ENCODE assay signal across 10 cellular contexts in the genomic region with DNA sequence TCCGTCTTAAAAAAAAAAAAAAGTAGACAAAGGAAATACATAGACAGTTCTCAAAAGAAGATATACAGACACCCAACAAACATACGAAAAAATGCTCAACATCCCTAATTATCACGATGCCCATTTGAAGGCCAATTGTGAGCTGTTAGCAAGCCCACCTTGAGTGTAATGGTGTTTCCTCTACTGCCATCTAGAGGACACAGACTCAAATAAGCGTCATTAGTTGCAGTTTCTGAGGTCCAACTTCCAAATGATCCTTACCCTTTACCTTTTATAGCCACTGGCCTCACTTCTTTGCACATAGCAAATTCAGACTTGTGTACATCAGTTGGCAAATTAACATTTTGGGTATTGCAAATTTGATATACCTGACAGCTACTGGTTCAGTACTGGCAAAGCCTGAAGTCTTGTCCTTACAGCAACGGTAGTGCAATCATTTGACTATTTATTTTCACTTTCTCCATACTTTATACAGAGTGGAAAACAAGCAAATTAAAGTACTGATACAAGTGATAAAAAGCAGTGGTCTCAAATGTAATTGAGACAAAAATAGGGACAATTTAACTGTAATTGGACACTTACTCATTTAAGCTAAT.
DNase-seq lines count a peak whose midpoint lies in the region; ATAC-seq, FAIRE-seq and TF ChIP-seq lines count a peak whose summit lies in the region.
"Had no signal": no experiment of that assay in that cellular context is flagged by ENCODE, and none has a peak within 500 bp of the region (broad histone marks: within the 10 kb centered on the region; RNA-seq: fewer than 3 reads in every experiment).

No MANE protein-coding gene starts in this region.

- intact Hi-C loops in K562 (cut with micrococcal nuclease), result no loop called here

- TF ChIP-seq RAD21 in K562 (CRISPR knock-in tag; conservative IDR thresholded peaks at IDR 0.05 in 1 of 2, IDR thresholded peaks at IDR 0.05 in 1 of 2), result peak in 1 of 2 experiments; percentile 33; a peak in 2 of 4 replicates

- H3K27ac ChIP-seq in MM.1S (ENCODE audit: low read length) (no peak overlapping the region), K562 (ENCODE audit: extremely low read depth, low read depth, low read length) (no peak overlapping the region)

- DNase-seq in NCI-H1105 treated with DMSO at 0.1 percent for 48 hours (lab: John Stamatoyannopoulos, UW) (peak; percentile 3), NCI-H1105 (lab: John Stamatoyannopoulos, UW) (no peak), MM.1S (peak; percentile 47), K562 (ENCODE audit: extremely low read depth in 1 of 4, low spot score in 3 of 4) (peak; percentile 34 to 48 (median 39)), neural crest cell (ENCODE audit: low read depth, low spot score) (no peak)
- DNase-seq in activated naive CD4-positive, alpha-beta T cell treated with anti-CD3 and anti-CD28 coated beads, Interleukin-2, amount 50 U/mL, for 16 hours, result no peak
- DNase-seq: activated T-cell treated with anti-CD3 and anti-CD28 coated beads, Interleukin-2, amount 50 U/mL, for 72 hours; naive thymus-derived CD8-positive, alpha-beta T cell had no signal

- H3K4me1 ChIP-seq in MM.1S (ENCODE audit: low read length), result no peaks in the 10 kb centered on the region
- no peaks in the 10 kb centered on the region for H3K4me1 ChIP-seq in K562 (replicated peaks in 1 of 2; ENCODE audit: control insufficient read depth in 2 of 2, insufficient read depth in 2 of 2, low read length in 2 of 2)

- no peaks in the 10 kb centered on the region for H3K36me3 ChIP-seq in MM.1S (replicated peaks; ENCODE audit: insufficient read depth, low read length)
- H3K36me3 ChIP-seq in K562 (ENCODE audit: control insufficient read depth, insufficient read depth, low read length), result no peaks in the 10 kb centered on the region

- H3K27me3 ChIP-seq in MM.1S (replicated peaks; ENCODE audit: insufficient read depth, low read length) (no peaks in the 10 kb centered on the region), K562 (ENCODE audit: control insufficient read depth in 2 of 2, insufficient read depth in 2 of 2, low read length in 2 of 2) (no peaks in the 10 kb centered on the region)

- H3K27me3 Mint-ChIP-seq in neural crest cell (ENCODE audit: low read depth), result peaks cover 32% of the 10 kb centered on the region

- WGBS in K562 (ENCODE audit: insufficient coverage, low coverage, missing lambda C conversion rate), result 3% methylated on average over 5 of the region's 5 CpGs

- in situ Hi-C loops in K562 (cut with MboI), result no loop called here

- TF ChIP-seq POLR2A in K562 (conservative IDR thresholded peaks at IDR 0.05), result no peak

- no peak overlapping the region for H3K4me3 Mint-ChIP-seq in neural crest cell
- H3K4me3 Mint-ChIP-seq: activated T-cell treated with anti-CD3 and anti-CD28 coated beads, Interleukin-2, amount 50 U/mL, for 72 hours; naive thymus-derived CD8-positive, alpha-beta T cell had no signal

- H3K79me2 ChIP-seq in MM.1S (ENCODE audit: low read length), result no peaks in the 10 kb centered on the region
- H3K79me2 ChIP-seq in K562 (ENCODE audit: control insufficient read depth, insufficient read depth, low read length), result no peaks in the 10 kb centered on the region

- no TSS peak for BruUV-seq in K562 (replicated peaks; lab: Mats Ljungman, UMichigan)

- H4K20me1 ChIP-seq in MM.1S (ENCODE audit: insufficient read depth, low read length), result no peaks in the 10 kb centered on the region
- H4K20me1 ChIP-seq in K562 (replicated peaks; ENCODE audit: control insufficient read depth, insufficient read depth, low read length), result no peaks in the 10 kb centered on the region; the same call in 1 of the 2 replicates

- H3K9me2 ChIP-seq in MM.1S (replicated peaks; ENCODE audit: insufficient read depth, low read length), result no peaks in the 10 kb centered on the region

- no peak overlapping the region for H3K27ac Mint-ChIP-seq in neural crest cell (ENCODE audit: unreplicated experiment)
- H3K27ac Mint-ChIP-seq: activated T-cell treated with anti-CD3 and anti-CD28 coated beads, Interleukin-2, amount 50 U/mL, for 72 hours; naive thymus-derived CD8-positive, alpha-beta T cell had no signal

- H3K36me3 Mint-ChIP-seq in neural crest cell (ENCODE audit: low read depth), result no peaks in the 10 kb centered on the region
- H3K36me3 Mint-ChIP-seq: naive thymus-derived CD8-positive, alpha-beta T cell had no signal

- H3K9me3 Mint-ChIP-seq in neural crest cell, result peaks cover 4% of the 10 kb centered on the region
- H3K9me3 Mint-ChIP-seq: activated T-cell treated with anti-CD3 and anti-CD28 coated beads, Interleukin-2, amount 50 U/mL, for 72 hours had no signal

- CTCF ChIA-PET in K562 (lab: Yijun Ruan, JAX; ENCODE audit: low intra/inter-chr PET ratio), result interaction anchor here (0.6 kb wide), 1 partner anchor 781 kb away, joined by 3 read pairs; no protein-coding TSS in a partner anchor

- no peaks in the 10 kb centered on the region for H3F3A ChIP-seq in MM.1S (ENCODE audit: insufficient read depth, low read length)

- H3K4me2 ChIP-seq in MM.1S (ENCODE audit: low read depth, low read length), result no peak overlapping the region
- H3K4me2 ChIP-seq in K562 (ENCODE audit: insufficient read depth, low read length), result no peak overlapping the region

- ATAC-seq in K562 (peak; percentile 57; the same call in 1 of the 3 replicates), GM18907 (IDR thresholded peaks at IDR 0.05; ENCODE audit: unreplicated experiment) (no peak), GM19035 (IDR thresholded peaks at IDR 0.05; ENCODE audit: unreplicated experiment) (no peak)
- ATAC-seq: activated T-cell treated with anti-CD3 and anti-CD28 coated beads, Interleukin-2, amount 50 U/mL, for 72 hours; naive thymus-derived CD8-positive, alpha-beta T cell had no signal

- no peaks in the 10 kb centered on the region for H3K9me1 ChIP-seq in K562 (ENCODE audit: control insufficient read depth, insufficient read depth, low read length)

- TF ChIP-seq EP300 in K562 (IDR thresholded peaks at IDR 0.05; ENCODE audit: low read length), result no peak

- no peak overlapping the region for H3K9ac ChIP-seq in MM.1S (ENCODE audit: low read length)
- H3K9ac ChIP-seq in K562 (ENCODE audit: insufficient read depth in 1 of 2, low read depth in 2 of 2, low read length in 2 of 2), result no peak overlapping the region

- no peaks in the 10 kb centered on the region for H3K4me1 Mint-ChIP-seq in neural crest cell
- H3K4me1 Mint-ChIP-seq: naive thymus-derived CD8-positive, alpha-beta T cell had no signal

- H3K9me3 ChIP-seq in MM.1S (replicated peaks; ENCODE audit: insufficient read depth, low read length), result no peaks in the 10 kb centered on the region
- H3K9me3 ChIP-seq in K562 (replicated peaks; ENCODE audit: control insufficient read depth, insufficient read depth, low read depth, low read length), result no peaks in the 10 kb centered on the region

- H2AFZ ChIP-seq in MM.1S (ENCODE audit: low read length), result no peak overlapping the region
- H2AFZ ChIP-seq in K562 (ENCODE audit: low read depth, low read length), result no peak overlapping the region

- no peak overlapping the region for H3K4me3 ChIP-seq in MM.1S (ENCODE audit: low read length)
- H3K4me3 ChIP-seq in K562, result no peak overlapping the region

- peak; percentile 88 for FAIRE-seq in K562 (lab: Jason Lieb, UNC)

- TF ChIP-seq CTCF in MM.1S (IDR thresholded peaks at IDR 0.05; ENCODE audit: low read length) (peak; percentile 54), K562 (IDR thresholded peaks at IDR 0.05 in 2 of 3, conservative IDR thresholded peaks at IDR 0.05 in 1 of 3; ENCODE audit: insufficient read depth in 2 of 3, low read depth in 1 of 3, low read length in 3 of 3) (peak; percentile 27 to 63 (median 59); a peak in 5 of 6 replicates), neural crest cell (conservative IDR thresholded peaks at IDR 0.05) (peak; percentile 71)

- POLR2A ChIA-PET in K562 (lab: Yijun Ruan, JAX), result interaction anchor here (0.5 kb wide), 1 partner anchor 1378 kb away, joined by 3 read pairs; no protein-coding TSS in a partner anchor

TF ChIP-seq in K562, 482 proteins besides CTCF, POLR2A, EP300 and RAD21:
- TF ChIP-seq ZFP36 (IDR thresholded peaks at IDR 0.05; ENCODE audit: low read depth, low read length, partially characterized antibody) (no peak), ZNF586 (CRISPR knock-in tag; conservative IDR thresholded peaks at IDR 0.05) (no peak), CREM (IDR thresholded peaks at IDR 0.05; ENCODE audit: low read depth) (peak; percentile 54; the same call in 1 of the 2 replicates), TCF7 (IDR thresholded peaks at IDR 0.05; ENCODE audit: borderline replicate concordance) (no peak)

Comparison
In these comparisons a context has a peak if more than half of its experiments do, and no peak if none do; other contexts are left out.
1. DNase-seq: peak in NCI-H1105 treated with DMSO at 0.1 percent for 48 hours (single experiment), MM.1S (single experiment) and K562 (4 of 4); none in NCI-H1105 (single experiment), neural crest cell (single experiment) and activated naive CD4-positive, alpha-beta T cell treated with anti-CD3 and anti-CD28 coated beads, Interleukin-2, amount 50 U/mL, for 16 hours (single experiment).
2. Peak in every context shown above with its lines, with median percentiles within 50 percentile points of each other: CTCF ChIP-seq.